14 cellular contexts compared by ENCODE assay signal in genomic region chr6:15911753-15912504, GRCh38.
DNase-seq lines count a peak whose midpoint lies in the region; ATAC-seq and TF ChIP-seq lines count a peak whose summit lies in the region.
"Had no signal": no experiment of that assay in that cellular context is flagged by ENCODE, and none has a peak within 500 bp of the region (broad histone marks: within the 10 kb centered on the region; RNA-seq: fewer than 3 reads in every experiment).

No MANE protein-coding gene starts in this region.

- no peak for TF ChIP-seq CTCF in natural killer cell (IDR thresholded peaks at IDR 0.05)

- peaks cover 11% of the 10 kb centered on the region in 2 donors for H3K4me1 Mint-ChIP-seq in natural killer cell

- H3K4me3 Mint-ChIP-seq in natural killer cell = no peak overlapping the region

- intact Hi-C loops in left ventricle myocardium superior (cut with micrococcal nuclease) = no loop called here
- intact Hi-C loops in left cardiac atrium (cut with DNase I) = no loop called here
- intact Hi-C loops in natural killer cell (cut with micrococcal nuclease) = no loop called here

- H3K27me3 Mint-ChIP-seq in natural killer cell (ENCODE audit: low read depth in 2 of 2) = no peaks in the 10 kb centered on the region

- H3K9me3 Mint-ChIP-seq in natural killer cell = no peaks in the 10 kb centered on the region

- no peaks in the 10 kb centered on the region for H3K27me3 ChIP-seq in SJCRH30
- H3K27me3 ChIP-seq: body of pancreas, heart right ventricle, ovary, uterus had no signal

- DNase-seq in left ventricle myocardium superior (no peak), left cardiac atrium (no peak), natural killer cell (no peak), SJCRH30 (no peak), mesenteric fat pad (ENCODE audit: low spot score) (no peak), UCSD-AML1 (lab: John Stamatoyannopoulos, UW; ENCODE audit: unreplicated experiment) (no peak)
- DNase-seq in activated T-cell treated with anti-CD3 and anti-CD28 coated beads, Interleukin-2, amount 50 U/mL, for 48 hours = peak; percentile 64 to 67
- peak; percentile 30 for DNase-seq in stimulated activated naive CD8-positive, alpha-beta T cell treated with anti-CD3 and anti-CD28 coated beads, Interleukin-15, Interleukin-2, amounts not matched to agents 100 U/mL and 50 U/mL, for 24 hours
- DNase-seq: body of pancreas, dermis blood vessel endothelial cell, heart right ventricle, ovary, small intestine, uterus had no signal

- peak; percentile 32 for ATAC-seq in left ventricle myocardium superior
- ATAC-seq in left cardiac atrium = no peak
- peak; percentile 36 to 68 (median 66) for ATAC-seq in natural killer cell
- peak; percentile 81 for ATAC-seq in stimulated activated naive CD8-positive, alpha-beta T cell treated with anti-CD3 and anti-CD28 coated beads, Interleukin-15, Interleukin-2, amounts not matched to agents 100 U/mL and 50 U/mL, for 24 hours
- ATAC-seq: body of pancreas had no signal

- H3K27ac ChIP-seq in SJCRH30 = no peak overlapping the region
- H3K27ac ChIP-seq: body of pancreas, heart right ventricle, ovary, uterus had no signal

- H3K36me3 Mint-ChIP-seq in natural killer cell = no peaks in the 10 kb centered on the region

- no peak overlapping the region for H3K27ac Mint-ChIP-seq in natural killer cell

- no peaks in the 10 kb centered on the region for H3K9me3 ChIP-seq in SJCRH30 (replicated peaks)
- H3K9me3 ChIP-seq: body of pancreas, heart right ventricle, ovary, uterus had no signal

- H3K4me3 ChIP-seq in SJCRH30 = no peak overlapping the region
- H3K4me3 ChIP-seq: body of pancreas, heart right ventricle, ovary, uterus had no signal

- H3K36me3 ChIP-seq in SJCRH30 = no peaks in the 10 kb centered on the region
- H3K36me3 ChIP-seq: heart right ventricle, ovary, uterus had no signal

- H3K4me1 ChIP-seq in SJCRH30 = no peaks in the 10 kb centered on the region
- H3K4me1 ChIP-seq: uterus had no signal

Comparison
In these comparisons a context has a peak if more than half of its experiments do, and no peak if none do; other contexts are left out.
1. ATAC-seq: peak in left ventricle myocardium superior (single experiment), natural killer cell (3 of 3) and stimulated activated naive CD8-positive, alpha-beta T cell treated with anti-CD3 and anti-CD28 coated beads, Interleukin-15, Interleukin-2, amounts not matched to agents 100 U/mL and 50 U/mL, for 24 hours (single experiment); none in left cardiac atrium (0 of 2).
2. DNase-seq: peak in activated T-cell treated with anti-CD3 and anti-CD28 coated beads, Interleukin-2, amount 50 U/mL, for 48 hours (2 of 2) and stimulated activated naive CD8-positive, alpha-beta T cell treated with anti-CD3 and anti-CD28 coated beads, Interleukin-15, Interleukin-2, amounts not matched to agents 100 U/mL and 50 U/mL, for 24 hours (single experiment); none in left ventricle myocardium superior (single experiment), left cardiac atrium (single experiment), natural killer cell (single experiment), SJCRH30 (0 of 2), mesenteric fat pad (single experiment) and UCSD-AML1 (single experiment).